In the genomic region with DNA sequence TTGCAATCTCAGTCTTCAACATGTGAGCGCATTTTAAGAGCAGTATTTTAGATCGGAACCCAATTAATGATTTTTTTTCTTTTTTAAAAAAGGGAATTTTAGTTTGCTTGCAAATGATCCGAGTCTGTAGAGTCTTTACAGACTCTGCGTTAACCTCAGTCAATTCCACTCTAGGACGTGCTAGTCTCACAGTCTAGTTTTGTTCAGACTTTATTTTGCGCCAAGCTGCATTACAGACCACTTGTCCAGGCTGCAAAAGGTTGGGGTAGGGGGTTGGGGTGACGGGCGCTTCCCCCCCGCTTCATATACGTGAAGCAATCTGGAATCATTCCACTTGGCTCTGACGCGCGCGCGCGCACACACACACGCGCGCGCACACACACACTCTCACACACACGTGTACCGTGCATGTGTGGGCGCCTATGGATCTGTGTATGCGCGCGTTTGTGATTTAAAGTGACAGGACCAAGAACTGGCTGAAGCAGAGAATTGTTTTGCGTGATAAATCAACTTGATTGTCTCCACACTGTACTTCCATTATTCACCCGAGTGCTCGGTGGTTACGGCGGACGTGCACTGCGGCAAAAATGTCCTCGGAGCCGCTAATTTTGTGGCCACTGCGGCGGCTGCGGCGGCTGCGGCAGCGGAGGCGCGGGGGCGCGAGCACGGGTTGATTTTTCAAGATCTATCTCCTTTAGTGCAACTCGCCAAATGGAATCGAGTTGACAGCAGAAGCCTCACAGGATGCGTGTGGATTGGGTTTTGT, we compare ENCODE assay signal across 1 cellular context.
A peak's percentile ranks its signal among the peaks of the same experiment; 100 is the strongest.
TF ChIP-seq lines count a peak whose summit lies in the region.

No MANE protein-coding gene starts in this region.

TF ChIP-seq in K562, 482 proteins besides CTCF, POLR2A, EP300 and RAD21 (continued from another document and continues in another):
- TF ChIP-seq, protein P1, sequence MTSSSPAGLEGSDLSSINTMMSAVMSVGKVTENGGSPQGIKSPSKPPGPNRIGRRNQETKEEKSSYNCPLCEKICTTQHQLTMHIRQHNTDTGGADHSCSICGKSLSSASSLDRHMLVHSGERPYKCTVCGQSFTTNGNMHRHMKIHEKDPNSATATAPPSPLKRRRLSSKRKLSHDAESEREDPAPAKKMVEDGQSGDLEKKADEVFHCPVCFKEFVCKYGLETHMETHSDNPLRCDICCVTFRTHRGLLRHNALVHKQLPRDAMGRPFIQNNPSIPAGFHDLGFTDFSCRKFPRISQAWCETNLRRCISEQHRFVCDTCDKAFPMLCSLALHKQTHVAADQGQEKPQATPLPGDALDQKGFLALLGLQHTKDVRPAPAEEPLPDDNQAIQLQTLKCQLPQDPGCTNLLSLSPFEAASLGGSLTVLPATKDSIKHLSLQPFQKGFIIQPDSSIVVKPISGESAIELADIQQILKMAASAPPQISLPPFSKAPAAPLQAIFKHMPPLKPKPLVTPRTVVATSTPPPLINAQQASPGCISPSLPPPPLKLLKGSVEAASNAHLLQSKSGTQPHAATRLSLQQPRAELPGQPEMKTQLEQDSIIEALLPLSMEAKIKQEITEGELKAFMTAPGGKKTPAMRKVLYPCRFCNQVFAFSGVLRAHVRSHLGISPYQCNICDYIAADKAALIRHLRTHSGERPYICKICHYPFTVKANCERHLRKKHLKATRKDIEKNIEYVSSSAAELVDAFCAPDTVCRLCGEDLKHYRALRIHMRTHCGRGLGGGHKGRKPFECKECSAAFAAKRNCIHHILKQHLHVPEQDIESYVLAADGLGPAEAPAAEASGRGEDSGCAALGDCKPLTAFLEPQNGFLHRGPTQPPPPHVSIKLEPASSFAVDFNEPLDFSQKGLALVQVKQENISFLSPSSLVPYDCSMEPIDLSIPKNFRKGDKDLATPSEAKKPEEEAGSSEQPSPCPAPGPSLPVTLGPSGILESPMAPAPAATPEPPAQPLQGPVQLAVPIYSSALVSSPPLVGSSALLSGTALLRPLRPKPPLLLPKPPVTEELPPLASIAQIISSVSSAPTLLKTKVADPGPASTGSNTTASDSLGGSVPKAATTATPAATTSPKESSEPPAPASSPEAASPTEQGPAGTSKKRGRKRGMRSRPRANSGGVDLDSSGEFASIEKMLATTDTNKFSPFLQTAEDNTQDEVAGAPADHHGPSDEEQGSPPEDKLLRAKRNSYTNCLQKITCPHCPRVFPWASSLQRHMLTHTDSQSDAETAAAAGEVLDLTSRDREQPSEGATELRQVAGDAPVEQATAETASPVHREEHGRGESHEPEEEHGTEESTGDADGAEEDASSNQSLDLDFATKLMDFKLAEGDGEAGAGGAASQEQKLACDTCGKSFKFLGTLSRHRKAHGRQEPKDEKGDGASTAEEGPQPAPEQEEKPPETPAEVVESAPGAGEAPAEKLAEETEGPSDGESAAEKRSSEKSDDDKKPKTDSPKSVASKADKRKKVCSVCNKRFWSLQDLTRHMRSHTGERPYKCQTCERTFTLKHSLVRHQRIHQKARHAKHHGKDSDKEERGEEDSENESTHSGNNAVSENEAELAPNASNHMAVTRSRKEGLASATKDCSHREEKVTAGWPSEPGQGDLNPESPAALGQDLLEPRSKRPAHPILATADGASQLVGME (CRISPR knock-in tag; IDR thresholded peaks at IDR 0.05): no peak
- TF ChIP-seq CEBPG (CRISPR knock-in tag; IDR thresholded peaks at IDR 0.05): peak; percentile 49; the same call in 1 of the 2 replicates
- TF ChIP-seq CEBPG (tag; conservative IDR thresholded peaks at IDR 0.05 in 1 of 2, IDR thresholded peaks at IDR 0.05 in 1 of 2): peak in 1 of 2 experiments; percentile 61; a peak in 2 of 4 replicates
- no peak for TF ChIP-seq MAFK (IDR thresholded peaks at IDR 0.05; ENCODE audit: low read length)
- TF ChIP-seq CBFA2T2 (conservative IDR thresholded peaks at IDR 0.05): no peak
- TF ChIP-seq GTF2B (IDR thresholded peaks at IDR 0.05; ENCODE audit: extremely low read depth, insufficient read length): no peak
- TF ChIP-seq MIER1 (IDR thresholded peaks at IDR 0.05; ENCODE audit: low read depth): no peak; the same call in 1 of the 2 replicates
- no peak for TF ChIP-seq RBM25 (IDR thresholded peaks at IDR 0.05; ENCODE audit: low read depth, low read length, severe bottlenecking)
- TF ChIP-seq, protein P2, sequence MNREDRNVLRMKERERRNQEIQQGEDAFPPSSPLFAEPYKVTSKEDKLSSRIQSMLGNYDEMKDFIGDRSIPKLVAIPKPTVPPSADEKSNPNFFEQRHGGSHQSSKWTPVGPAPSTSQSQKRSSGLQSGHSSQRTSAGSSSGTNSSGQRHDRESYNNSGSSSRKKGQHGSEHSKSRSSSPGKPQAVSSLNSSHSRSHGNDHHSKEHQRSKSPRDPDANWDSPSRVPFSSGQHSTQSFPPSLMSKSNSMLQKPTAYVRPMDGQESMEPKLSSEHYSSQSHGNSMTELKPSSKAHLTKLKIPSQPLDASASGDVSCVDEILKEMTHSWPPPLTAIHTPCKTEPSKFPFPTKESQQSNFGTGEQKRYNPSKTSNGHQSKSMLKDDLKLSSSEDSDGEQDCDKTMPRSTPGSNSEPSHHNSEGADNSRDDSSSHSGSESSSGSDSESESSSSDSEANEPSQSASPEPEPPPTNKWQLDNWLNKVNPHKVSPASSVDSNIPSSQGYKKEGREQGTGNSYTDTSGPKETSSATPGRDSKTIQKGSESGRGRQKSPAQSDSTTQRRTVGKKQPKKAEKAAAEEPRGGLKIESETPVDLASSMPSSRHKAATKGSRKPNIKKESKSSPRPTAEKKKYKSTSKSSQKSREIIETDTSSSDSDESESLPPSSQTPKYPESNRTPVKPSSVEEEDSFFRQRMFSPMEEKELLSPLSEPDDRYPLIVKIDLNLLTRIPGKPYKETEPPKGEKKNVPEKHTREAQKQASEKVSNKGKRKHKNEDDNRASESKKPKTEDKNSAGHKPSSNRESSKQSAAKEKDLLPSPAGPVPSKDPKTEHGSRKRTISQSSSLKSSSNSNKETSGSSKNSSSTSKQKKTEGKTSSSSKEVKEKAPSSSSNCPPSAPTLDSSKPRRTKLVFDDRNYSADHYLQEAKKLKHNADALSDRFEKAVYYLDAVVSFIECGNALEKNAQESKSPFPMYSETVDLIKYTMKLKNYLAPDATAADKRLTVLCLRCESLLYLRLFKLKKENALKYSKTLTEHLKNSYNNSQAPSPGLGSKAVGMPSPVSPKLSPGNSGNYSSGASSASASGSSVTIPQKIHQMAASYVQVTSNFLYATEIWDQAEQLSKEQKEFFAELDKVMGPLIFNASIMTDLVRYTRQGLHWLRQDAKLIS (CRISPR knock-in tag; IDR thresholded peaks at IDR 0.05): no peak
- TF ChIP-seq XRCC4 (IDR thresholded peaks at IDR 0.05; ENCODE audit: extremely low read depth, insufficient read depth, insufficient read length): no peak
- no peak for TF ChIP-seq ZNF316 (IDR thresholded peaks at IDR 0.05)
- TF ChIP-seq, protein P3, sequence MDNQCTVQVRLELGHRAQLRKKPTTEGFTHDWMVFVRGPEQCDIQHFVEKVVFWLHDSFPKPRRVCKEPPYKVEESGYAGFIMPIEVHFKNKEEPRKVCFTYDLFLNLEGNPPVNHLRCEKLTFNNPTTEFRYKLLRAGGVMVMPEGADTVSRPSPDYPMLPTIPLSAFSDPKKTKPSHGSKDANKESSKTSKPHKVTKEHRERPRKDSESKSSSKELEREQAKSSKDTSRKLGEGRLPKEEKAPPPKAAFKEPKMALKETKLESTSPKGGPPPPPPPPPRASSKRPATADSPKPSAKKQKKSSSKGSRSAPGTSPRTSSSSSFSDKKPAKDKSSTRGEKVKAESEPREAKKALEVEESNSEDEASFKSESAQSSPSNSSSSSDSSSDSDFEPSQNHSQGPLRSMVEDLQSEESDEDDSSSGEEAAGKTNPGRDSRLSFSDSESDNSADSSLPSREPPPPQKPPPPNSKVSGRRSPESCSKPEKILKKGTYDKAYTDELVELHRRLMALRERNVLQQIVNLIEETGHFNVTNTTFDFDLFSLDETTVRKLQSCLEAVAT (IDR thresholded peaks at IDR 0.05): peak in 1 of 2 experiments; percentile 38; a peak in 1 of 4 replicates
- TF ChIP-seq ZNF75A (CRISPR knock-in tag; IDR thresholded peaks at IDR 0.05): no peak
- TF ChIP-seq NEUROD1 (IDR thresholded peaks at IDR 0.05; ENCODE audit: borderline replicate concordance, low read depth, low read length, partially characterized antibody): peak; percentile 39
- TF ChIP-seq DACH1 (IDR thresholded peaks at IDR 0.05; ENCODE audit: partially characterized antibody): no peak
- TF ChIP-seq ZBED1 (IDR thresholded peaks at IDR 0.05): no peak
- TF ChIP-seq POLR2H (tag; IDR thresholded peaks at IDR 0.05; ENCODE audit: low read depth): no peak
- TF ChIP-seq CREB1 (IDR thresholded peaks at IDR 0.05): no peak
- TF ChIP-seq CREB1 (CRISPR knock-in tag; IDR thresholded peaks at IDR 0.05): no peak
- no peak for TF ChIP-seq MEF2A (IDR thresholded peaks at IDR 0.05; ENCODE audit: control insufficient read depth, low read depth, low read length)
- TF ChIP-seq MED1 (CRISPR knock-in tag; IDR thresholded peaks at IDR 0.05; ENCODE audit: borderline replicate concordance): no peak
- TF ChIP-seq KLF1 (tag; IDR thresholded peaks at IDR 0.05): no peak
- no peak for TF ChIP-seq HDAC8 (tag; IDR thresholded peaks at IDR 0.05)
- TF ChIP-seq TCF15 (CRISPR knock-in tag; IDR thresholded peaks at IDR 0.05): no peak
- no peak for TF ChIP-seq TFAM (CRISPR knock-in tag; conservative IDR thresholded peaks at IDR 0.05)
- no peak for TF ChIP-seq SREBF1 (IDR thresholded peaks at IDR 0.05; ENCODE audit: borderline replicate concordance, low read depth, low read length)
- no peak for TF ChIP-seq C11orf30 (IDR thresholded peaks at IDR 0.05; ENCODE audit: low read depth)
- TF ChIP-seq PRMT5 (CRISPR knock-in tag; IDR thresholded peaks at IDR 0.05): no peak
- TF ChIP-seq SMARCA4 (IDR thresholded peaks at IDR 0.05): no peak
- no peak for TF ChIP-seq THRA (IDR thresholded peaks at IDR 0.05)
- peak; percentile 89 for TF ChIP-seq RBFOX2 (IDR thresholded peaks at IDR 0.05; ENCODE audit: low read depth, low read length)
- no peak for TF ChIP-seq HMGN3 (IDR thresholded peaks at IDR 0.05; ENCODE audit: borderline replicate concordance, extremely low read depth, insufficient read length, low read depth, low read length)
- no peak for TF ChIP-seq ELF2 (CRISPR knock-in tag; IDR thresholded peaks at IDR 0.05)
- TF ChIP-seq ZNF282 (CRISPR knock-in tag; IDR thresholded peaks at IDR 0.05): no peak
- TF ChIP-seq MNT (conservative IDR thresholded peaks at IDR 0.05): peak; percentile 90 to 93
- no peak for TF ChIP-seq ZNF764 (CRISPR knock-in tag; IDR thresholded peaks at IDR 0.05; ENCODE audit: low read depth)
- TF ChIP-seq SMARCB1 (IDR thresholded peaks at IDR 0.05; ENCODE audit: insufficient read length, low read depth): no peak
- TF ChIP-seq, protein P4, sequence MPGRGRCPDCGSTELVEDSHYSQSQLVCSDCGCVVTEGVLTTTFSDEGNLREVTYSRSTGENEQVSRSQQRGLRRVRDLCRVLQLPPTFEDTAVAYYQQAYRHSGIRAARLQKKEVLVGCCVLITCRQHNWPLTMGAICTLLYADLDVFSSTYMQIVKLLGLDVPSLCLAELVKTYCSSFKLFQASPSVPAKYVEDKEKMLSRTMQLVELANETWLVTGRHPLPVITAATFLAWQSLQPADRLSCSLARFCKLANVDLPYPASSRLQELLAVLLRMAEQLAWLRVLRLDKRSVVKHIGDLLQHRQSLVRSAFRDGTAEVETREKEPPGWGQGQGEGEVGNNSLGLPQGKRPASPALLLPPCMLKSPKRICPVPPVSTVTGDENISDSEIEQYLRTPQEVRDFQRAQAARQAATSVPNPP (IDR thresholded peaks at IDR 0.05; ENCODE audit: borderline replicate concordance, insufficient read depth, insufficient read length): no peak
- TF ChIP-seq HDAC1 (IDR thresholded peaks at IDR 0.05): peak in 1 of 2 experiments; percentile 63; a peak in 2 of 4 replicates
- TF ChIP-seq RFX7 (CRISPR knock-in tag; IDR thresholded peaks at IDR 0.05): no peak
- no peak for TF ChIP-seq HBP1 (CRISPR knock-in tag; IDR thresholded peaks at IDR 0.05)
- TF ChIP-seq ZNF41 (CRISPR knock-in tag; conservative IDR thresholded peaks at IDR 0.05): no peak
